Comparison of ENCODE assay signal across 8 cellular contexts in genomic region chr4:138941037-138941436, GRCh38.
"Had no signal": no experiment of that assay in that cellular context is flagged by ENCODE, and none has a peak within 500 bp of the region (broad histone marks: within the 10 kb centered on the region; RNA-seq: fewer than 3 reads in every experiment).

No MANE protein-coding gene starts in this region.

- DNase-seq: GDM1, GF-D8 had no signal

- ATAC-seq: GM12878 had no signal

- H3K4me3 ChIP-seq: GM12878 had no signal

- FAIRE-seq: G401.6, GM12878, GM12891, GM12892, GM18507, GM19239 had no signal
